Comparison of ENCODE assay signal across 1 cellular context in the genomic region with DNA sequence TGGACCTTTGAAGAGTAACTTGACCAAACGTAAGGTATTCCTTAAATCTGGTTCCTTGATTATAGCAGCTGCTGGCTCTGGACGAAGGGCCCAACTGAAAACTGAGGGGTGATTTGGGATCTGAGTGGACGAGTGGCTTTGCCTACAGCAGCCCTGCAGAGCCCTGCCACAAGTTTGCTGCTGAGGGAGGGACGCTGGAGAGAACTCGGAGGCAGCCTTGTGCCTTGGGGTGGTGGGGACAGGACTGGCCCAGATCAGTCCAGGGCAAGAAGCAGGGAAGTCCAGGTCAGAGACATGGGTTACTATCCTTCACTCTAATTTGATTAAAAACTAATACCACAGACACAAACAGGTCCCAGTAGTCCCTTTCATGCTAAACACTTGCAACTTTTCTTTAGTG.
TF ChIP-seq lines count a peak whose summit lies in the region.

No MANE protein-coding gene starts in this region.

TF ChIP-seq in IMR-90, 13 proteins besides CTCF, POLR2A, EP300 and RAD21:
- TF ChIP-seq MXI1 (IDR thresholded peaks at IDR 0.05; ENCODE audit: borderline replicate concordance, low read depth, low read length) (no peak), SMC3 (IDR thresholded peaks at IDR 0.05; ENCODE audit: low read depth, low read length) (no peak), FOS (IDR thresholded peaks at IDR 0.05; ENCODE audit: low read depth, low read length) (no peak), NFE2L2 (IDR thresholded peaks at IDR 0.05; ENCODE audit: low read depth, low read length) (no peak), MAZ (IDR thresholded peaks at IDR 0.05; ENCODE audit: borderline replicate concordance, low read depth, low read length) (no peak), CEBPB (IDR thresholded peaks at IDR 0.05; ENCODE audit: low read depth, low read length) (no peak), RFX5 (IDR thresholded peaks at IDR 0.05; ENCODE audit: low read depth, low read length) (no peak), CHD1 (IDR thresholded peaks at IDR 0.05; ENCODE audit: low read depth, low read length) (no peak)
- TF ChIP-seq, protein P1, sequence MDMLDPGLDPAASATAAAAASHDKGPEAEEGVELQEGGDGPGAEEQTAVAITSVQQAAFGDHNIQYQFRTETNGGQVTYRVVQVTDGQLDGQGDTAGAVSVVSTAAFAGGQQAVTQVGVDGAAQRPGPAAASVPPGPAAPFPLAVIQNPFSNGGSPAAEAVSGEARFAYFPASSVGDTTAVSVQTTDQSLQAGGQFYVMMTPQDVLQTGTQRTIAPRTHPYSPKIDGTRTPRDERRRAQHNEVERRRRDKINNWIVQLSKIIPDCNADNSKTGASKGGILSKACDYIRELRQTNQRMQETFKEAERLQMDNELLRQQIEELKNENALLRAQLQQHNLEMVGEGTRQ (IDR thresholded peaks at IDR 0.05; ENCODE audit: low read depth, low read length): no peak
